Comparison of ENCODE assay signal across 1 cellular context in genomic region chr18:47953471-47953931, GRCh38.
TF ChIP-seq lines count a peak whose summit lies in the region.

No MANE protein-coding gene starts in this region.

TF ChIP-seq in A549, 52 proteins besides CTCF, POLR2A, EP300 and RAD21 (continued from another document):
- TF ChIP-seq, protein P1, sequence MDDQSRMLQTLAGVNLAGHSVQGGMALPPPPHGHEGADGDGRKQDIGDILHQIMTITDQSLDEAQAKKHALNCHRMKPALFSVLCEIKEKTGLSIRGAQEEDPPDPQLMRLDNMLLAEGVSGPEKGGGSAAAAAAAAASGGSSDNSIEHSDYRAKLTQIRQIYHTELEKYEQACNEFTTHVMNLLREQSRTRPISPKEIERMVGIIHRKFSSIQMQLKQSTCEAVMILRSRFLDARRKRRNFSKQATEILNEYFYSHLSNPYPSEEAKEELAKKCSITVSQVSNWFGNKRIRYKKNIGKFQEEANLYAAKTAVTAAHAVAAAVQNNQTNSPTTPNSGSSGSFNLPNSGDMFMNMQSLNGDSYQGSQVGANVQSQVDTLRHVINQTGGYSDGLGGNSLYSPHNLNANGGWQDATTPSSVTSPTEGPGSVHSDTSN (IDR thresholded peaks at IDR 0.05): no peak
- TF ChIP-seq CBX8 (IDR thresholded peaks at IDR 0.05) (no peak), FOXS1 (CRISPR knock-in tag; IDR thresholded peaks at IDR 0.05) (no peak)
